1 cellular context compared by ENCODE assay signal in the genomic region with DNA sequence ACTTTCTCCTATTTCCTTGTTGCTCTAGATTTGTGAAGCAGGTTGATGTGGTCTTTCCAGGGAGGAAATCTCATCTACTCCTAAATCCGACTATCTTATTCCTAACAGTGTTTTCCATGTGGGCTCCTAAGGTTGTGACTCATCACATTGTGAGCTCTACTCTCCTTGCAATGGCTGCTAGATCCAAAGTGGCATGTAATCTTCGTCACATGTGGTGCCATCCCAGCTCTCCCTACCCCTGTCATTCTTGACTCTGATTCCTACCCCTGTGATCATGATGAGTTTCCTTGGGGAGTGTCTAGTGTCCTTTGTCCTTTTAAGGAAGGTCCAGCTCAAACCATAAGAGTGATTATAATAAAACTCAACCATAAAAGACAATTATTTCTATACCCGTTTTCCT.
TF ChIP-seq lines count a peak whose summit lies in the region.

No MANE protein-coding gene starts in this region.

TF ChIP-seq in neural cell, 6 proteins besides CTCF, POLR2A, EP300 and RAD21 (continued from another document):
- TF ChIP-seq SMC3 (conservative IDR thresholded peaks at IDR 0.05; ENCODE audit: poor library complexity) (no peak), POLR2AphosphoS5 (IDR thresholded peaks at IDR 0.05) (no peak)
